In genomic region chr2:219414857-219415256, GRCh38 we compare ENCODE assay signal across 27 cellular contexts. TPM values are rescaled to one million over a fixed set of nuclear protein-coding genes. Genes with fewer than 3 reads are reported as not detected.
"Had no signal": no experiment of that assay in that cellular context is flagged by ENCODE, and none has a peak within 500 bp of the region (broad histone marks: within the 10 kb centered on the region; RNA-seq: fewer than 3 reads in every experiment).

No MANE protein-coding gene starts in this region.

- ATAC-seq: activated CD8-positive, alpha-beta memory T cell treated with anti-CD3 and anti-CD28 coated beads, Interleukin-2, amount 10 ng/mL, durations not matched to agents 7 days and 5 days; activated naive CD4-positive, alpha-beta T cell treated with anti-CD3 and anti-CD28 coated beads, Interleukin-2, amount 50 U/mL, for 72 hours; activated naive CD8-positive, alpha-beta T cell treated with anti-CD3 and anti-CD28 coated beads, Interleukin-2, amount 50 U/mL, for 24 hours; T-helper 17 cell; WTC11 had no signal

- H3K36me3 ChIP-seq: ascending aorta, Peyer's patch had no signal

- H3K9me3 Mint-ChIP-seq: activated naive CD4-positive, alpha-beta T cell treated with anti-CD3 and anti-CD28 coated beads, Interleukin-2, amount 50 U/mL, for 72 hours; activated naive CD8-positive, alpha-beta T cell treated with anti-CD3 and anti-CD28 coated beads, Interleukin-2, amount 50 U/mL, for 24 hours had no signal

- H3K9me3 ChIP-seq: ascending aorta, Peyer's patch had no signal

- H3K4me3 ChIP-seq: ascending aorta, Peyer's patch had no signal

- H3K4me3 Mint-ChIP-seq: activated CD8-positive, alpha-beta memory T cell treated with anti-CD3 and anti-CD28 coated beads, Interleukin-2, amount 10 ng/mL, durations not matched to agents 7 days and 5 days; activated naive CD8-positive, alpha-beta T cell treated with anti-CD3 and anti-CD28 coated beads, Interleukin-2, amount 50 U/mL, for 24 hours; activated T-cell treated with anti-CD3 and anti-CD28 coated beads, Interleukin-2, amount 50 U/mL, for 24 hours; IgD-negative memory B cell; T-helper 17 cell; WTC11 had no signal

- DNase-seq: activated CD4-positive, alpha-beta T cell treated with anti-CD3 and anti-CD28 coated beads for 48 hours; activated CD4-positive, alpha-beta T cell treated with anti-CD3 and anti-CD28 coated beads, Interleukin-2, amount 50 U/mL, for 48 hours; activated CD4-positive, CD25-positive, alpha-beta regulatory T cell treated with anti-CD3 and anti-CD28 coated beads, Interleukin-2, amount 50 U/mL, for 72 hours; activated CD8-positive, alpha-beta memory T cell treated with anti-CD3 and anti-CD28 coated beads, Interleukin-2, amount 10 ng/mL, durations not matched to agents 7 days and 5 days; activated effector memory CD4-positive, alpha-beta T cell treated with anti-CD3 and anti-CD28 coated beads, Interleukin-2, amount 50 U/mL, for 16 hours; activated naive CD4-positive, alpha-beta T cell treated with Interleukin-2 at 50 U/mL for 16 hours; activated naive CD8-positive, alpha-beta T cell treated with anti-CD3 and anti-CD28 coated beads, Interleukin-2, amount 50 U/mL, for 24 hours; activated T-cell treated with anti-CD3 and anti-CD28 coated beads, Interleukin-2, amount 50 U/mL, for 24 hours; amniotic stem cell; NCI-H1092 treated with DMSO at 0.1 percent for 48 hours; NCI-H1417 treated with DMSO at 0.1 percent for 48 hours; NCI-H1694 treated with DMSO at 0.1 percent for 48 hours; NCI-H2029 treated with DMSO at 0.1 percent for 48 hours; NCI-H510A treated with DMSO at 0.1 percent for 48 hours; NCI-H69; Peyer's patch; SHP77 treated with DMSO at 0.1 percent for 48 hours; T-helper 17 cell; T-helper 9 cell had no signal

- H3K36me3 Mint-ChIP-seq: activated CD8-positive, alpha-beta memory T cell treated with anti-CD3 and anti-CD28 coated beads, Interleukin-2, amount 10 ng/mL, durations not matched to agents 7 days and 5 days; IgD-negative memory B cell had no signal

- H3K27me3 ChIP-seq: ascending aorta had no signal

- H3K4me1 Mint-ChIP-seq: activated CD8-positive, alpha-beta memory T cell treated with anti-CD3 and anti-CD28 coated beads, Interleukin-2, amount 10 ng/mL, durations not matched to agents 7 days and 5 days; activated naive CD8-positive, alpha-beta T cell treated with anti-CD3 and anti-CD28 coated beads, Interleukin-2, amount 50 U/mL, for 24 hours had no signal

- H3K27ac ChIP-seq: ascending aorta, KMS-11, RWPE1 had no signal

RNA-seq across cellular contexts. Expression of gene DES, which starts 3.3 kb away (rescaled TPM):
- total RNA-seq: activated CD8-positive, alpha-beta memory T cell treated with anti-CD3 and anti-CD28 coated beads, Interleukin-2, amount 10 ng/mL, durations not matched to agents 7 days and 5 days; activated naive CD4-positive, alpha-beta T cell treated with anti-CD3 and anti-CD28 coated beads, Interleukin-2, amount 50 U/mL, for 72 hours; MCF 10A; SK-MEL-5; T-helper 17 cell had no signal
